Comparison of ENCODE assay signal across 15 cellular contexts in the genomic region with DNA sequence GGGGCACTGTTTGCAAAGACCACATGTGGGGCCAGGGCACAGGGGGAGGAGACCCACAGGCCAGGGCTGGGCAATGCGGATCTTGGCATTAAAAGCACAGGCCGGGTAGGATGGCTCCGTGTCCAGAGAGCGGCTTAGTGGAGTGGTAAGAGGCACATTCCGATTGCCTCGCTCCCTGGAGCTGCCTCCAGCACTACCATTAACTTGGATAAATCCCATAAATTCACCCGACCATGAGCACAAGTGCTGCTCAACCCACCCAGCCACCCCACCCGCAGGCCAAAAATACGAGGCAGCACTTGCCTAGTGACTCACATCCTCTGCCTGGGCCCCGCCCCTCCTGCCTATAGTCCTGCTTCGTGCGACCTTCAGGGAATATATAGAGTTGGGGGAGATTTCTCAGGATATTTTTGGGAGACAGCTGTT.
A peak's percentile ranks its signal among the peaks of the same experiment; 100 is the strongest.
DNase-seq lines count a peak whose midpoint lies in the region; ATAC-seq and TF ChIP-seq lines count a peak whose summit lies in the region.
"Had no signal": no experiment of that assay in that cellular context is flagged by ENCODE, and none has a peak within 500 bp of the region (broad histone marks: within the 10 kb centered on the region; RNA-seq: fewer than 3 reads in every experiment).

No MANE protein-coding gene starts in this region.

- TF ChIP-seq CTCF in brain microvascular endothelial cell (IDR thresholded peaks at IDR 0.05; ENCODE audit: low read depth, low read length, missing control alignments): no peak

- peak overlapping the region; percentile 52 for H3K4me2 ChIP-seq in skeletal muscle satellite cell (ENCODE audit: low read length)
- H3K4me2 ChIP-seq: BLaER1 had no signal

- in situ Hi-C loops in brain microvascular endothelial cell (cut with HindIII; ENCODE audit: low pct_ligation_motif_present, low sequenced_read_pairs): no loop called here

- 62% methylated on average over 12 of the region's 12 CpGs for WGBS in right cardiac atrium

- ATAC-seq in right cardiac atrium: peak; percentile 36 to 60
- ATAC-seq: GM12878 had no signal

- no peak overlapping the region for H3K27ac ChIP-seq in brain microvascular endothelial cell
- no peak overlapping the region for H3K27ac ChIP-seq in right cardiac atrium (ENCODE audit: low read length)
- H3K27ac ChIP-seq: BLaER1, prostate gland had no signal

- no peak overlapping the region for H3K4me3 ChIP-seq in brain microvascular endothelial cell (ENCODE audit: low read depth, low read length)
- H3K4me3 ChIP-seq in right cardiac atrium (ENCODE audit: low read length): no peak overlapping the region
- peak overlapping the region; percentile 9 for H3K4me3 ChIP-seq in skeletal muscle satellite cell (ENCODE audit: low read length)
- H3K4me3 ChIP-seq: BLaER1, GM12878, prostate gland had no signal

- DNase-seq in M059J (ENCODE audit: low read depth): peak; percentile 22
- peak; percentile 39 for DNase-seq in brain microvascular endothelial cell
- peak in 2 of 3 donors; percentile 51 to 53 for DNase-seq in right cardiac atrium
- no peak for DNase-seq in stimulated activated CD4-positive, alpha-beta T cell treated with anti-CD3 and anti-CD28 coated beads, Interleukin-12 subunit alpha, Interleukin-12 subunit beta, amount 100 ng/mL, for 4 hours
- no peak for DNase-seq in activated CD8-positive, alpha-beta memory T cell treated with anti-CD3 and anti-CD28 coated beads, Interleukin-2, amount 50 U/mL, for 4 hours
- no peak for DNase-seq in effector CD4-positive, alpha-beta T cell
- no peak for DNase-seq in erythroblast (lab: John Stamatoyannopoulos, UW)
- DNase-seq: activated CD4-positive, alpha-beta memory T cell treated with anti-CD3 and anti-CD28 coated beads for 36 hours; activated gamma-delta T cell; NCI-H526; stimulated activated CD4-positive, alpha-beta T cell treated with anti-CD3 and anti-CD28 coated beads, Interleukin-4, amount 100 ng/mL, for 1 hour had no signal

- H3K9me3 ChIP-seq in right cardiac atrium (ENCODE audit: control insufficient read depth, low read length) (no peaks in the 10 kb centered on the region), skeletal muscle satellite cell (replicated peaks; ENCODE audit: low read length) (no peaks in the 10 kb centered on the region)
- H3K9me3 ChIP-seq: BLaER1, prostate gland had no signal

- H3K36me3 ChIP-seq in brain microvascular endothelial cell (replicated peaks): no peaks in the 10 kb centered on the region
- H3K36me3 ChIP-seq in skeletal muscle satellite cell (ENCODE audit: insufficient read depth, low read length): no peaks in the 10 kb centered on the region
- H3K36me3 ChIP-seq: BLaER1, prostate gland had no signal

- no peak for TF ChIP-seq POLR2A in erythroblast (IDR thresholded peaks at IDR 0.05; ENCODE audit: low read length)

- H3K9ac ChIP-seq in skeletal muscle satellite cell (ENCODE audit: low read depth, low read length): peak overlapping the region; percentile 49
- H3K9ac ChIP-seq: BLaER1 had no signal

- H3K4me1 ChIP-seq in right cardiac atrium (ENCODE audit: control insufficient read depth, insufficient read depth, low read length) (peaks cover 3% of the 10 kb centered on the region), skeletal muscle satellite cell (ENCODE audit: control insufficient read depth, insufficient read depth, low read length) (peaks cover 29% of the 10 kb centered on the region)
- H3K4me1 ChIP-seq: prostate gland had no signal

- intact Hi-C loops in right cardiac atrium (cut with DNase I): no loop called here

- H3K27me3 ChIP-seq in brain microvascular endothelial cell (replicated peaks) (no peaks in the 10 kb centered on the region), right cardiac atrium (ENCODE audit: control insufficient read depth, insufficient read depth) (no peaks in the 10 kb centered on the region), skeletal muscle satellite cell (ENCODE audit: control insufficient read depth, insufficient read depth, low read length) (no peaks in the 10 kb centered on the region)
- H3K27me3 ChIP-seq: BLaER1 had no signal

Comparison
In these comparisons a context has a peak if more than half of its experiments do, and no peak if none do; other contexts are left out.
1. DNase-seq: peak in M059J (single experiment), brain microvascular endothelial cell (single experiment) and right cardiac atrium (2 of 3); none in stimulated activated CD4-positive, alpha-beta T cell treated with anti-CD3 and anti-CD28 coated beads, Interleukin-12 subunit alpha, Interleukin-12 subunit beta, amount 100 ng/mL, for 4 hours (single experiment), activated CD8-positive, alpha-beta memory T cell treated with anti-CD3 and anti-CD28 coated beads, Interleukin-2, amount 50 U/mL, for 4 hours (single experiment), effector CD4-positive, alpha-beta T cell (single experiment) and erythroblast (0 of 2).